30 cellular contexts compared by ENCODE assay signal in the genomic region with DNA sequence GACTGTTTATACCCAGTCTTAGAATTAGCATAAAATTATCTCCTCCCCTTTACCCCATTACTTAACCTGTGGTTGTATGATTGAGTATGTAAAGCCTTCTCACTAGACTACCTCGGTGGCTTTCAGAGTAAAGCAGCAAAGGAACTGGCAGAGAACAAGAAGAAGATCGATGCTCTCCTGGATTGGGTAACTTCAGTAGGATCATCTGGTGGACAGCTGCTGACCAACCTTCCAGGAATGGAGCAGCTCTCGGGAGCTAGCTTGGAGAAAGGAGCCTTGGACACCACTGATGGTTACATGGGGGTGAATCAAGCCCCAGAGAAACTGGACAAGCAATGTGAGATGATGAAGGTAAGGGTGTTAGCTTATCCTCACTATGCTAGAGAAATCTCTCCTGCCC.
DNase-seq lines count a peak whose midpoint lies in the region; ATAC-seq and TF ChIP-seq lines count a peak whose summit lies in the region.
"Had no signal": no experiment of that assay in that cellular context is flagged by ENCODE, and none has a peak within 500 bp of the region (broad histone marks: within the 10 kb centered on the region; RNA-seq: fewer than 3 reads in every experiment).

No MANE protein-coding gene starts in this region.

- ATAC-seq in T-helper 17 cell (no peak), GM21529 (IDR thresholded peaks at IDR 0.05; ENCODE audit: unreplicated experiment) (no peak), HG03095 (IDR thresholded peaks at IDR 0.05; ENCODE audit: unreplicated experiment) (no peak)
- ATAC-seq: heart right ventricle; K562; left ventricle myocardium superior; naive thymus-derived CD8-positive, alpha-beta T cell; Panc1; SK-N-SH treated with all-trans-retinoic acid at 6 μM for 48 hours; stimulated activated memory B cell treated with anti-CD40 and anti-IgM and Interleukin-4, amounts not matched to agents 10 μg/mL and 1 μg/mL and 100 μg/mL, for 72 hours had no signal

- peaks cover 23% of the 10 kb centered on the region for H3K9me3 Mint-ChIP-seq in glutamatergic neuron (ENCODE audit: unreplicated experiment)
- H3K9me3 Mint-ChIP-seq: activated CD4-positive, alpha-beta memory T cell treated with anti-CD3 and anti-CD28 coated beads for 36 hours; dendritic cell treated with granulocyte-macrophage colony-stimulating factor and Interleukin-4, amounts not matched to agents 40 ng/mL and 50 ng/mL, for 4 days; endodermal cell; naive thymus-derived CD8-positive, alpha-beta T cell; stimulated activated memory B cell treated with anti-CD40 and anti-IgM and Interleukin-4, amounts not matched to agents 10 μg/mL and 1 μg/mL and 100 μg/mL, for 72 hours; T-helper 2 cell treated with Interferon-gamma antibody and Interleukin-4, amounts not matched to agents 5 μg/mL and 100 μg/mL, for 36 hours had no signal

- DNase-seq in AG10803 (ENCODE audit: low read depth) (peak; percentile 76), GM04503 (ENCODE audit: low read depth) (peak; percentile 15), T-helper 17 cell (no peak), glutamatergic neuron (no peak), NCI-H510A (lab: John Stamatoyannopoulos, UW) (no peak)
- DNase-seq: activated CD4-positive, alpha-beta memory T cell treated with anti-CD3 and anti-CD28 coated beads for 36 hours; activated CD4-positive, alpha-beta T cell treated with anti-CD3 and anti-CD28 coated beads for 1 hour; Caco-2; central memory CD4-positive, alpha-beta T cell; endodermal cell; foreskin melanocyte; GOT3; heart right ventricle; kidney; left ventricle myocardium superior; midbrain; naive thymus-derived CD8-positive, alpha-beta T cell; NCI-H1105; NCI-H2029; NCI-H69; Right ventricle myocardium superior; trophoblast cell had no signal

- H3K36me3 Mint-ChIP-seq in T-helper 17 cell (ENCODE audit: low read depth) = peaks cover 22% of the 10 kb centered on the region
- no peaks in the 10 kb centered on the region for H3K36me3 Mint-ChIP-seq in glutamatergic neuron (ENCODE audit: unreplicated experiment)

- H3K27ac Mint-ChIP-seq in T-helper 17 cell = peak overlapping the region; percentile 67
- peak overlapping the region; percentile 71 for H3K27ac Mint-ChIP-seq in glutamatergic neuron (ENCODE audit: unreplicated experiment)
- H3K27ac Mint-ChIP-seq: activated CD4-positive, alpha-beta memory T cell treated with anti-CD3 and anti-CD28 coated beads for 36 hours; dendritic cell treated with granulocyte-macrophage colony-stimulating factor and Interleukin-4, amounts not matched to agents 40 ng/mL and 50 ng/mL, for 4 days; endodermal cell; T-helper 2 cell treated with Interferon-gamma antibody and Interleukin-4, amounts not matched to agents 5 μg/mL and 100 μg/mL, for 36 hours had no signal

- H3K27me3 Mint-ChIP-seq in T-helper 17 cell (no peaks in the 10 kb centered on the region), glutamatergic neuron (ENCODE audit: unreplicated experiment) (peaks cover 17% of the 10 kb centered on the region)
- H3K27me3 Mint-ChIP-seq: activated CD4-positive, alpha-beta memory T cell treated with anti-CD3 and anti-CD28 coated beads for 36 hours; dendritic cell treated with granulocyte-macrophage colony-stimulating factor and Interleukin-4, amounts not matched to agents 40 ng/mL and 50 ng/mL, for 4 days; naive thymus-derived CD8-positive, alpha-beta T cell; stimulated activated memory B cell treated with anti-CD40 and anti-IgM and Interleukin-4, amounts not matched to agents 10 μg/mL and 1 μg/mL and 100 μg/mL, for 72 hours had no signal

- H3K4me1 Mint-ChIP-seq in T-helper 17 cell (peaks cover 12% of the 10 kb centered on the region), glutamatergic neuron (ENCODE audit: low read depth, unreplicated experiment) (no peaks in the 10 kb centered on the region)
- H3K4me1 Mint-ChIP-seq: endodermal cell; naive thymus-derived CD8-positive, alpha-beta T cell; stimulated activated memory B cell treated with anti-CD40 and anti-IgM and Interleukin-4, amounts not matched to agents 10 μg/mL and 1 μg/mL and 100 μg/mL, for 72 hours had no signal

- H3K9me3 ChIP-seq in T-helper 17 cell (ENCODE audit: control insufficient read depth, low read length, poor library complexity, severe bottlenecking) = no peaks in the 10 kb centered on the region
- H3K9me3 ChIP-seq: Caco-2, heart right ventricle had no signal

- H3K4me3 Mint-ChIP-seq in T-helper 17 cell (no peak overlapping the region), glutamatergic neuron (ENCODE audit: unreplicated experiment) (no peak overlapping the region)
- H3K4me3 Mint-ChIP-seq: activated CD4-positive, alpha-beta memory T cell treated with anti-CD3 and anti-CD28 coated beads for 36 hours; dendritic cell treated with granulocyte-macrophage colony-stimulating factor and Interleukin-4, amounts not matched to agents 40 ng/mL and 50 ng/mL, for 4 days; endodermal cell; naive thymus-derived CD8-positive, alpha-beta T cell; stimulated activated memory B cell treated with anti-CD40 and anti-IgM and Interleukin-4, amounts not matched to agents 10 μg/mL and 1 μg/mL and 100 μg/mL, for 72 hours; T-helper 2 cell treated with Interferon-gamma antibody and Interleukin-4, amounts not matched to agents 5 μg/mL and 100 μg/mL, for 36 hours had no signal

- TF ChIP-seq CTCF in AG10803 (conservative IDR thresholded peaks at IDR 0.05; ENCODE audit: low read length) (no peak), glutamatergic neuron (IDR thresholded peaks at IDR 0.05; ENCODE audit: partially characterized antibody, unreplicated experiment) (no peak)

- no peak overlapping the region for H3K4me3 ChIP-seq in AG10803 (ENCODE audit: low read length)
- H3K4me3 ChIP-seq: heart right ventricle, K562 had no signal

Comparison
In these comparisons a context has a peak if more than half of its experiments do, and no peak if none do; other contexts are left out.
1. DNase-seq: peak in AG10803 (single experiment) and GM04503 (single experiment); none in T-helper 17 cell (0 of 3), glutamatergic neuron (single experiment) and NCI-H510A (single experiment).